ENCODE assay signal across 8 cellular contexts in genomic region chr22:25110846-25111578, GRCh38.
DNase-seq lines count a peak whose midpoint lies in the region; ATAC-seq and TF ChIP-seq lines count a peak whose summit lies in the region.

No MANE protein-coding gene starts in this region.

- peak overlapping the region; percentile 74 for H2BK12ac ChIP-seq in H9 (ENCODE audit: insufficient read length, low read depth, low read length)

- H3K27ac Mint-ChIP-seq in H9 = peak overlapping the region; percentile 67 to 96 (median 96); a peak in 6 of 7 replicates

- peak; percentile 17 for DNase-seq in BJ (ENCODE audit: low read depth)
- peak; percentile 89 for DNase-seq in H9
- peak; percentile 93 to 94 for DNase-seq in NCI-H524 (lab: John Stamatoyannopoulos, UW)
- DNase-seq in activated CD4-positive, alpha-beta T cell treated with anti-CD3 and anti-CD28 coated beads, Interleukin-2, amount 50 U/mL, for 48 hours = peak; percentile 50
- DNase-seq in dorsolateral prefrontal cortex = peak in 6 of 10 donors; percentile 19 to 68 (median 58)
- peak; percentile 15 to 29 for DNase-seq in stimulated activated CD4-positive, alpha-beta T cell treated with anti-CD3 and anti-CD28 coated beads, Interleukin-2, amount 100 ng/mL, for 48 hours

- no peak overlapping the region for H4K8ac ChIP-seq in H9 (replicated peaks; ENCODE audit: insufficient read length, low read depth, low read length)

- H3K79me2 ChIP-seq in H9 (ENCODE audit: insufficient read depth, low read length) = no peaks in the 10 kb centered on the region

- CTCF ChIA-PET in BJ (lab: Yijun Ruan, JAX) = interaction anchor here (1.5 to 1.6 kb wide), 2 partner anchors 10 to 12 kb away, joined by 3 to 4 read pairs; no protein-coding TSS in a partner anchor

- H2BK120ac ChIP-seq in H9 (ENCODE audit: low read depth, low read length, poor library complexity, severe bottlenecking) = no peak overlapping the region

- no peak overlapping the region for H3K23ac ChIP-seq in H9 (ENCODE audit: insufficient read length, low read depth, low read length)

- H3K4me3 ChIP-seq in BJ (ENCODE audit: low read depth, low read length) = peak overlapping the region; percentile 45
- H3K4me3 ChIP-seq in dorsolateral prefrontal cortex = peak overlapping the region; percentile 32 to 82 (median 64)
- peak overlapping the region; percentile 54 to 96 (median 71) for H3K4me3 ChIP-seq in liver (ENCODE audit: low read depth in 1 of 3, low read length in 3 of 3)

- H4K20me1 ChIP-seq in H9 (ENCODE audit: control insufficient read depth, insufficient read depth, insufficient read length) = peaks cover 2% of the 10 kb centered on the region

- H3K27ac ChIP-seq in H9 (ENCODE audit: insufficient read length, low read depth, low read length) (no peak overlapping the region), dorsolateral prefrontal cortex (peak overlapping the region in 57 of 59 donors; percentile 41 to 94 (median 82)), liver (ENCODE audit: low read depth in 1 of 2, low read length in 2 of 2) (peak overlapping the region; percentile 92 to 94)

- no peak overlapping the region for H2BK15ac ChIP-seq in H9 (ENCODE audit: low read depth, low read length)

- H3K14ac ChIP-seq in H9 (ENCODE audit: insufficient read depth, low read length) = peak overlapping the region; percentile 80

- H3K23me2 ChIP-seq in H9 (ENCODE audit: insufficient read length, low read depth, low read length, poor library complexity, severe bottlenecking) = peaks cover 11% of the 10 kb centered on the region

- no peak for ATAC-seq in GM19351 (IDR thresholded peaks at IDR 0.05; ENCODE audit: unreplicated experiment)

- POLR2A ChIA-PET in BJ (lab: Charles Lee) = no interaction called here

- H3K27me3 ChIP-seq in BJ (ENCODE audit: control insufficient read depth, insufficient read depth, low read length) = no peaks in the 10 kb centered on the region; the same call in 1 of the 2 replicates
- H3K27me3 ChIP-seq in H9 (ENCODE audit: insufficient read depth, low read length) = no peaks in the 10 kb centered on the region
- no peaks in the 10 kb centered on the region for H3K27me3 ChIP-seq in dorsolateral prefrontal cortex
- no peaks in the 10 kb centered on the region for H3K27me3 ChIP-seq in liver (ENCODE audit: control insufficient read depth in 4 of 4, insufficient read depth in 4 of 4, low read length in 3 of 4)

- TF ChIP-seq CTCF in BJ (IDR thresholded peaks at IDR 0.05; ENCODE audit: insufficient read depth, low read depth, low read length) (peak; percentile 68), H9 (conservative IDR thresholded peaks at IDR 0.05) (peak; percentile 62), dorsolateral prefrontal cortex (IDR thresholded peaks at IDR 0.05 in 54 of 56, conservative IDR thresholded peaks at IDR 0.05 in 2 of 56; ENCODE audit: low read depth in 1 of 56, partially characterized antibody in 56 of 56) (peak in 51 of 56 donors; percentile 6 to 65 (median 47)), liver (IDR thresholded peaks at IDR 0.05; ENCODE audit: low read depth, low read length, missing input control) (peak; percentile 52)

- H3K27me3 Mint-ChIP-seq in H9 (ENCODE audit: low read depth) = no peaks in the 10 kb centered on the region; the same call in 1 of the 2 replicates

- intact Hi-C loops in dorsolateral prefrontal cortex (cut with DNase I) = no loop called here

- no peak overlapping the region for H2AK5ac ChIP-seq in H9 (ENCODE audit: insufficient read length, low read length)

- H3K9ac ChIP-seq in H9 (ENCODE audit: extremely low read depth, insufficient read length, low read length) (peak overlapping the region; percentile 47), liver (ENCODE audit: low read depth in 1 of 2, low read length in 2 of 2) (peak overlapping the region; percentile 63 to 77)

- H3K4me2 ChIP-seq in H9 (ENCODE audit: insufficient read depth, insufficient read length, low read length) = peak overlapping the region; percentile 93

- H3K9me3 Mint-ChIP-seq in H9 = no peaks in the 10 kb centered on the region; a peak in 1 of 5 replicates

- no peaks in the 10 kb centered on the region for H3K79me1 ChIP-seq in H9 (ENCODE audit: insufficient read depth, low read depth, low read length, poor library complexity, severe bottlenecking)

- H3K4me3 Mint-ChIP-seq in H9 = peak overlapping the region; percentile 67 to 84

- H2BK20ac ChIP-seq in H9 (ENCODE audit: low read depth, low read length, poor library complexity, severe bottlenecking) = no peak overlapping the region

- H3K56ac ChIP-seq in H9 (ENCODE audit: insufficient read length, low read depth, low read length) = no peak overlapping the region

- H2AFZ ChIP-seq in H9 (ENCODE audit: low read length) = no peak overlapping the region

- no peak overlapping the region for H3T11ph ChIP-seq in H9 (ENCODE audit: low read length)

- peak; percentile 70 to 72 for TF ChIP-seq RAD21 in liver (IDR thresholded peaks at IDR 0.05)

- H3K4me1 Mint-ChIP-seq in H9 = peaks cover 31 to 33% of the 10 kb centered on the region in 2 experiments

- 0 out of 7 replicates have a peak, but pooled peaks cover 0 to 2% (median 0%) of the 10 kb centered on the region in 3 experiments for H3K36me3 Mint-ChIP-seq in H9 (ENCODE audit: insufficient read depth in 1 of 3, low read depth in 3 of 3)

- H3K9me3 ChIP-seq in H9 (ENCODE audit: control insufficient read depth, low read depth, low read length) (no peaks in the 10 kb centered on the region), liver (ENCODE audit: control insufficient read depth in 4 of 4, low read length in 3 of 4) (peaks cover 0 to 3% (median 0%) of the 10 kb centered on the region in 4 donors)

- whole genome bisulfite sequencing in H9 (ENCODE audit: extremely low coverage, insufficient read length, low lambda C conversion rate) = no CpG with 5 or more reads among the region's 36 CpGs
- under 1% methylated on average over 36 of the region's 36 CpGs for WGBS in liver

- H4K91ac ChIP-seq in H9 (ENCODE audit: insufficient read length, low read depth, low read length) = no peak overlapping the region

- no peak overlapping the region for H2BK5ac ChIP-seq in H9 (ENCODE audit: insufficient read length, low read length)

- peak overlapping the region; percentile 93 for H3K18ac ChIP-seq in H9 (ENCODE audit: insufficient read length, low read depth, low read length)

- no peak overlapping the region for H4K5ac ChIP-seq in H9 (ENCODE audit: insufficient read length, low read depth, low read length)

- H3K4ac ChIP-seq in H9 (ENCODE audit: low read depth, low read length) = no peak overlapping the region

- H3K36me3 ChIP-seq in BJ (ENCODE audit: control insufficient read depth, insufficient read depth, low read length) (no peaks in the 10 kb centered on the region), liver (ENCODE audit: control insufficient read depth in 4 of 4, insufficient read depth in 3 of 4, low read depth in 1 of 4, low read length in 3 of 4) (peaks cover 0 to 3% (median 0%) of the 10 kb centered on the region in 4 donors)

- H3K4me1 ChIP-seq in H9 (ENCODE audit: insufficient read depth, low read length) = no peaks in the 10 kb centered on the region; the same call in 1 of the 2 replicates
- H3K4me1 ChIP-seq in liver (ENCODE audit: control insufficient read depth in 4 of 4, insufficient read depth in 4 of 4, low read length in 3 of 4) = peaks cover 3 to 44% (median 30%) of the 10 kb centered on the region in 4 donors

TF ChIP-seq in liver, 16 proteins besides CTCF, POLR2A, EP300 and RAD21 (continues in another document):
- TF ChIP-seq ZBTB33 (IDR thresholded peaks at IDR 0.05) (peak; percentile 2), REST (IDR thresholded peaks at IDR 0.05) (no peak), RXRA (IDR thresholded peaks at IDR 0.05) (no peak), MAX (IDR thresholded peaks at IDR 0.05) (peak; percentile 1), HNF4A (conservative IDR thresholded peaks at IDR 0.05) (peak in 1 of 2 donors; percentile 1), JUND (IDR thresholded peaks at IDR 0.05) (peak; percentile 68 to 87)

Comparison
In these comparisons a context has a peak if more than half of its experiments do, and no peak if none do; other contexts are left out.
1. DNase-seq: peak in every context shown above with its lines; median percentile 94 in NCI-H524; 89 in H9; 58 in dorsolateral prefrontal cortex; 50 in activated CD4-positive, alpha-beta T cell treated with anti-CD3 and anti-CD28 coated beads, Interleukin-2, amount 50 U/mL, for 48 hours; 22 in stimulated activated CD4-positive, alpha-beta T cell treated with anti-CD3 and anti-CD28 coated beads, Interleukin-2, amount 100 ng/mL, for 48 hours; 17 in BJ.